In genomic region chr3:71926242-71926560, GRCh38 we compare ENCODE assay signal across 9 cellular contexts.
A peak's percentile ranks its signal among the peaks of the same experiment; 100 is the strongest.
DNase-seq lines count a peak whose midpoint lies in the region; ATAC-seq, FAIRE-seq and TF ChIP-seq lines count a peak whose summit lies in the region.
"Had no signal": no experiment of that assay in that cellular context is flagged by ENCODE, and none has a peak within 500 bp of the region (broad histone marks: within the 10 kb centered on the region; RNA-seq: fewer than 3 reads in every experiment).

No MANE protein-coding gene starts in this region.

- peak; percentile 31 for TF ChIP-seq CTCF in GM06990 (IDR thresholded peaks at IDR 0.05; ENCODE audit: insufficient read depth, low read length, poor library complexity, severe bottlenecking)
- TF ChIP-seq CTCF in fibroblast of the aortic adventitia (IDR thresholded peaks at IDR 0.05; ENCODE audit: insufficient read depth, low read length), result peak; percentile 18
- TF ChIP-seq CTCF in type B pancreatic cell (conservative IDR thresholded peaks at IDR 0.05), result peak; percentile 60

- no peaks in the 10 kb centered on the region; the same call in 1 of the 2 replicates for H3K27me3 ChIP-seq in GM06990 (replicated peaks; ENCODE audit: control insufficient read depth, insufficient read depth, low read length)

- H3K27me3 Mint-ChIP-seq in type B pancreatic cell, result peaks cover 8% of the 10 kb centered on the region

- no peak overlapping the region for H3K4me3 Mint-ChIP-seq in type B pancreatic cell

- peak; percentile 36 for ATAC-seq in HG02884 (IDR thresholded peaks at IDR 0.05; ENCODE audit: unreplicated experiment)

- no peak overlapping the region for H3K4me3 ChIP-seq in GM06990 (replicated peaks; ENCODE audit: low read depth, low read length)
- no peak overlapping the region for H3K4me3 ChIP-seq in fibroblast of the aortic adventitia (ENCODE audit: low read depth, low read length)
- H3K4me3 ChIP-seq: SK-N-MC had no signal

- DNase-seq in GM06990 (ENCODE audit: extremely low read depth, insufficient read length), result no peak
- peak; percentile 8 for DNase-seq in NCI-H82 treated with DMSO at 0.1 percent for 48 hours (lab: John Stamatoyannopoulos, UW; ENCODE audit: unreplicated experiment)
- DNase-seq in fibroblast of the aortic adventitia (ENCODE audit: low read depth), result peak; percentile 12
- no peak for DNase-seq in type B pancreatic cell (ENCODE audit: extremely low spot score, unreplicated experiment)
- DNase-seq in central memory CD4-positive, alpha-beta T cell, result no peak
- no peak for DNase-seq in frontal cortex (ENCODE audit: low spot score in 2 of 2)
- DNase-seq in activated T-cell treated with anti-CD3 and anti-CD28 coated beads, Interleukin-2, amount 50 U/mL, for 1 hour, result no peak

- no peaks in the 10 kb centered on the region for H3K36me3 Mint-ChIP-seq in type B pancreatic cell

- H3K27ac Mint-ChIP-seq in type B pancreatic cell, result no peak overlapping the region

- H3K36me3 ChIP-seq in GM06990 (ENCODE audit: control insufficient read depth, insufficient read depth, low read length), result no peaks in the 10 kb centered on the region

- no peaks in the 10 kb centered on the region for H3K9me3 Mint-ChIP-seq in type B pancreatic cell

- peaks cover 23% of the 10 kb centered on the region for H3K4me1 Mint-ChIP-seq in type B pancreatic cell (ENCODE audit: unreplicated experiment)

- no peak for FAIRE-seq in frontal cortex (lab: Jason Lieb, UNC)

Comparison
In these comparisons a context has a peak if more than half of its experiments do, and no peak if none do; other contexts are left out.
1. DNase-seq: peak in NCI-H82 treated with DMSO at 0.1 percent for 48 hours (single experiment) and fibroblast of the aortic adventitia (single experiment); none in GM06990 (single experiment), type B pancreatic cell (single experiment), central memory CD4-positive, alpha-beta T cell (single experiment), frontal cortex (0 of 2) and activated T-cell treated with anti-CD3 and anti-CD28 coated beads, Interleukin-2, amount 50 U/mL, for 1 hour (single experiment).
2. Peak in every context shown above with its lines, with median percentiles within 50 percentile points of each other: CTCF ChIP-seq.